21 cellular contexts compared by ENCODE assay signal in genomic region chrX:37896491-37896890, GRCh38.
DNase-seq lines count a peak whose midpoint lies in the region; ATAC-seq and FAIRE-seq lines count a peak whose summit lies in the region.
"Had no signal": no experiment of that assay in that cellular context is flagged by ENCODE, and none has a peak within 500 bp of the region (broad histone marks: within the 10 kb centered on the region; RNA-seq: fewer than 3 reads in every experiment).

No MANE protein-coding gene starts in this region.

- no peak for DNase-seq in GM18507 (ENCODE audit: extremely low spot score, insufficient read length, low read depth)
- DNase-seq in SK-N-MC (ENCODE audit: low read depth, low spot score), result no peak
- peak; percentile 30 for DNase-seq in medulla oblongata (ENCODE audit: extremely low spot score)
- DNase-seq in GM19240 (ENCODE audit: insufficient read length, low spot score), result no peak
- DNase-seq in activated CD4-positive, alpha-beta T cell treated with anti-CD3 and anti-CD28 coated beads, Interleukin-2, amount 50 U/mL, for 48 hours, result no peak
- DNase-seq in NCI-H1092 (lab: John Stamatoyannopoulos, UW), result no peak
- DNase-seq: CD4-positive, alpha-beta T cell; DMS153; GF-D8; Karpas-422; NCI-H1436; NCI-H2029 treated with DMSO at 0.1 percent for 48 hours; NCI-H2171; NCI-H446 treated with DMSO at 0.1 percent for 48 hours; OCI-M1; Right ventricle myocardium superior; SK-N-SH had no signal

- H3K9me3 ChIP-seq in SK-N-MC (ENCODE audit: low read depth, low read length), result no peaks in the 10 kb centered on the region
- H3K9me3 ChIP-seq: HAP-1, SK-N-SH had no signal

- FAIRE-seq in GM18507 (lab: Jason Lieb, UNC), result peak; percentile 12
- FAIRE-seq: GM12878, HTR-8/SVneo had no signal

- H3K27ac ChIP-seq in SK-N-MC, result peak overlapping the region; percentile 48; the same call in 1 of the 2 replicates

- no peak overlapping the region for H3K9ac ChIP-seq in SK-N-MC (ENCODE audit: insufficient read length)
- H3K9ac ChIP-seq: SK-N-SH had no signal

- no peak for ATAC-seq in GM18867 (IDR thresholded peaks at IDR 0.05; ENCODE audit: unreplicated experiment)
- ATAC-seq: GM12878 had no signal

- no peaks in the 10 kb centered on the region for H3K36me3 ChIP-seq in SK-N-MC (ENCODE audit: insufficient read depth, low read length)
- H3K36me3 ChIP-seq: HAP-1 had no signal

- no peak overlapping the region for H3K4me3 ChIP-seq in SK-N-MC
- H3K4me3 ChIP-seq: GM12878, HAP-1 had no signal
